In the genomic region with DNA sequence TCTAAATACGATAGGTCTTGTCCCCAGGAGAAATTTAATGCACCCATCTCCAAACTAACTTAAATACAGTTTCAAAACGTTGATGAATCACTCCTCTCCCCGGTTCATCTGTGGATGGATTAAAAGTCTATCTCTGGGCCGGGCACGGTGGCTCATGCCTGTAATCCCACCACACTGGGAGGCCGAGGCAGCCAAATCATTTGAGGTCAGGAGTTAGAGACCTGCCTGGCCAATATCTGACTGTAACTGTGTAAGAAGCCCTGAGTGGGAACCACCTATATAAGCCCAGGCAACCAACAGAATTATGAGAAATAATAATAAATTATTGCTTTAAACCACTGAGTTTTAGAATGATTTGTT, we compare ENCODE assay signal across 7 cellular contexts.
"Had no signal": no experiment of that assay in that cellular context is flagged by ENCODE, and none has a peak within 500 bp of the region (broad histone marks: within the 10 kb centered on the region; RNA-seq: fewer than 3 reads in every experiment).

No MANE protein-coding gene starts in this region.

- DNase-seq: kidney; stimulated activated naive CD4-positive, alpha-beta T cell treated with Interleukin-2 at 50 U/mL for 16 hours had no signal

- H3K4me1 ChIP-seq: colonic mucosa, parathyroid adenoma had no signal

- H3K27ac ChIP-seq: colonic mucosa, gastroesophageal sphincter, parathyroid adenoma had no signal

- H3K4me3 ChIP-seq: colonic mucosa, gastroesophageal sphincter, tibial nerve had no signal

- H3K9me3 ChIP-seq: colonic mucosa, gastroesophageal sphincter had no signal

- H3K79me2 ChIP-seq: parathyroid adenoma had no signal

- H3K36me3 ChIP-seq: colonic mucosa, gastroesophageal sphincter, tibial nerve had no signal

- H2AFZ ChIP-seq: parathyroid adenoma had no signal

- FAIRE-seq: bronchial epithelial cell, kidney had no signal

- H3K27me3 ChIP-seq: colonic mucosa, gastroesophageal sphincter, tibial nerve had no signal

- H3K9ac ChIP-seq: parathyroid adenoma had no signal
